In the genomic region with DNA sequence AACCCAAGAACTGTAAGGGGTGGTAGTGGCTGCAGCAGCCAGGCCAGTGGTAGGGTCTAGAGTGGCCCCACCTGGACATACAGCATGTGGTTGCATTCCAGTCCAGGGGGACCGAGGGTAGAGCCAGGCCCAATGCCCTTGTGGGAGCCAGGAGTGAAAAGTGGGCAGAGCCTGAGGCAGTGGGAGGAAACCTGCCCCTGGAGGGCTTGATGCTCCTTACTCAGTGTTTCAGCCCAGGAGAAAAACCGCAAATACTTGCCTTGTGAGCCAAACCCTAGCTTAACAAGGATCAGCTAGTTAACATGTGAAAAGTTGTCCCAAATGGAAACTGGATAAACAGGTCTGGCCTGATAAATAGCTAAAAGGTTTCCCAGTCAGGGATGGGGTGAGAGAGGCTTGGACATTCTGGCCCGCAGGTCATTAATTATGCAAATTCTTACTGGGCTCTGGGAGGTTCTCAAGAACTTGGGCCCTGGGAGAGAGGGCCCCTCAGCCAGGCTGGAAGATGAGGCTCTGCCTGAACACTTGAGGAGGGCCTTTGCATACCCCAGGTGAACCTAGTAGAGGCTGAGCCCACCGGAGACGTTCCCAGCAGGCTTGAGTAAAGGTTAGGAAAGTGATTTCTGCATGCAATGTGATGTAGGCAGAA, we compare ENCODE assay signal across 1 cellular context.
TF ChIP-seq lines count a peak whose summit lies in the region.

No MANE protein-coding gene starts in this region.

TF ChIP-seq in GM23338, 12 proteins besides CTCF, POLR2A, EP300 and RAD21 (continued from another document):
- peak; percentile 99 for TF ChIP-seq ZNF462 (CRISPR knock-in tag; IDR thresholded peaks at IDR 0.05)
- no peak for TF ChIP-seq JUNB (IDR thresholded peaks at IDR 0.05; ENCODE audit: unreplicated experiment)
- TF ChIP-seq NANOG (IDR thresholded peaks at IDR 0.05; ENCODE audit: borderline replicate concordance), result no peak
- no peak for TF ChIP-seq EZH2 (IDR thresholded peaks at IDR 0.05; ENCODE audit: low read depth, unreplicated experiment)
